8 cellular contexts compared by ENCODE assay signal in the genomic region with DNA sequence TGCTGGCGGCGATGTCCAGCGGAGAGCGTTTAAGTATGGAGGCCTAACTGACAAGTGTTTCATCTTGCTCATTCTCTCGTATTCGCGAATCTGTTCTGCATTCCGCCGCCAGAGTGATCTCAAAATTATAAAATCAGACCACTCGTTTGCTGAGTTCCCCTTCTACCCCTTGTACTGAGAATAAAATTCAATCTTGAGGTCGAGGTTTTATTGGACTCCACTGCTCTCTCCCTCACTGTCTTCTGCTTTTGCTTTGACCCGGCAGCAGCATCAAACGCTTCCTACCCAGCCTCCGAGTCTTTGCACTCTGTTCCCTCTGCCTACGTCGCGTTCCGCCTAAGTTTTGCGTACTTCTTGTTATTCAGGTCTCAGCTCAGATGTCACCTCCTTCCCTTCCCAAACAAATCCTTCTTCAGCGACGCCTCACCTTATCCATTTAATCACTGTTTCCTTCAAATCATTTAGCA. TPM values are rescaled to one million over a fixed set of nuclear protein-coding genes. Genes with fewer than 3 reads are reported as not detected.
DNase-seq lines count a peak whose midpoint lies in the region; ATAC-seq, FAIRE-seq and TF ChIP-seq lines count a peak whose summit lies in the region.

No MANE protein-coding gene starts in this region.

- POLR2A ChIA-PET in AG04450 (lab: Yijun Ruan, JAX) = interaction anchor here (0.6 to 1.8 kb wide), 9 partner anchors 8 to 225 kb away, joined by 3 to 22 read pairs (median 4); a partner anchor contains a TSS

- ATAC-seq in GM18858 (IDR thresholded peaks at IDR 0.05; ENCODE audit: unreplicated experiment) (no peak), HG02642 (IDR thresholded peaks at IDR 0.05; ENCODE audit: poor library complexity, unreplicated experiment) (no peak)

- H3K27me3 ChIP-seq in AG04450 (ENCODE audit: control insufficient read depth, insufficient read depth, low read length) (no peaks in the 10 kb centered on the region), mucosa of rectum (ENCODE audit: control insufficient read depth in 2 of 2, insufficient read depth in 2 of 2, low read length in 2 of 2) (no peaks in the 10 kb centered on the region)

- peak overlapping the region; percentile 66 to 83 for H3K9ac ChIP-seq in mucosa of rectum (ENCODE audit: low read depth in 1 of 2, low read length in 2 of 2)

- CTCF ChIA-PET in AG04450 (lab: Charles Lee) = no interaction called here

- H3K4me1 ChIP-seq in mucosa of rectum (ENCODE audit: control insufficient read depth in 2 of 2, insufficient read depth in 2 of 2, low read length in 2 of 2) = peaks cover 24 to 32% of the 10 kb centered on the region in 2 donors

- DNase-seq in AG04450 (ENCODE audit: low read depth, low spot score) (no peak), GM18507 (ENCODE audit: extremely low spot score, insufficient read length, low read depth) (no peak), RPMI7951 (ENCODE audit: low read depth) (peak; percentile 41), coronary artery (ENCODE audit: low spot score) (no peak), foreskin melanocyte (no peak)

- peak overlapping the region; percentile 89 for H3K4me3 ChIP-seq in AG04450 (ENCODE audit: low read depth, low read length)
- H3K4me3 ChIP-seq in coronary artery = peak overlapping the region; percentile 77
- peak overlapping the region; percentile 79 to 92 for H3K4me3 ChIP-seq in mucosa of rectum (ENCODE audit: low read length in 2 of 2)

- H3K27ac ChIP-seq in AG04450 (ENCODE audit: low read depth, low read length) = peak overlapping the region; percentile 52
- peak overlapping the region in 1 of 2 donors; percentile 67 for H3K27ac ChIP-seq in coronary artery
- peak overlapping the region; percentile 43 for H3K27ac ChIP-seq in mucosa of rectum (ENCODE audit: low read depth in 2 of 2, low read length in 2 of 2)

- H3K36me3 ChIP-seq in mucosa of rectum (ENCODE audit: control insufficient read depth in 2 of 2, insufficient read depth in 2 of 2, low read length in 2 of 2) = peaks cover under 1 to 5% of the 10 kb centered on the region in 2 donors

- H3K9me3 ChIP-seq in AG04450 (ENCODE audit: control insufficient read depth, insufficient read depth, low read length) (no peaks in the 10 kb centered on the region), mucosa of rectum (ENCODE audit: control insufficient read depth in 2 of 2, low read length in 2 of 2) (no peaks in the 10 kb centered on the region)

- TF ChIP-seq CTCF in AG04450 (IDR thresholded peaks at IDR 0.05; ENCODE audit: low read depth, low read length) (no peak), coronary artery (IDR thresholded peaks at IDR 0.05) (no peak)

- FAIRE-seq in GM18507 (lab: Jason Lieb, UNC) = peak; percentile 38

RNA-seq across cellular contexts. Expression of a gene that starts 0.5 kb away (rescaled TPM):
- 6.1 and 10.0 TPM in 2 replicates for polyA plus RNA-seq in AG04450 (2011; rRNA removed)
- 10.7 and 17.5 TPM in 2 replicates for polyA minus RNA-seq in AG04450 (2011; rRNA and poly(A)+ RNA removed)
- total RNA-seq in RPMI7951 (2014; rRNA removed; shearing (Covaris generic)) = 45.2 and 57.9 TPM in 2 replicates

RNA-seq across cellular contexts. Expression of a gene that starts 0.8 kb away (rescaled TPM):
- polyA plus RNA-seq in AG04450 (2011; rRNA removed) = 29.4 and 45.9 TPM in 2 replicates
- 13.9 and 21.1 TPM in 2 replicates for polyA minus RNA-seq in AG04450 (2011; rRNA and poly(A)+ RNA removed)
- total RNA-seq in RPMI7951 (2014; rRNA removed; shearing (Covaris generic)) = 43.1 and 49.3 TPM in 2 replicates

RNA-seq across cellular contexts. Expression of a gene that starts 26.8 kb away (rescaled TPM):
- polyA plus RNA-seq in AG04450 (2011; rRNA removed) = 13.0 and 16.6 TPM in 2 replicates
- polyA minus RNA-seq in AG04450 (2011; rRNA and poly(A)+ RNA removed) = 11.0 and 12.0 TPM in 2 replicates
- total RNA-seq in RPMI7951 (2014; rRNA removed; shearing (Covaris generic)) = 13.8 and 16.6 TPM in 2 replicates
